ENCODE assay signal across 8 cellular contexts in genomic region chr17:5419959-5420653, GRCh38. TPM values are rescaled to one million over a fixed set of nuclear protein-coding genes. Genes with fewer than 3 reads are reported as not detected.
A peak's percentile ranks its signal among the peaks of the same experiment; 100 is the strongest.
DNase-seq lines count a peak whose midpoint lies in the region; ATAC-seq, FAIRE-seq and TF ChIP-seq lines count a peak whose summit lies in the region.

RPAIN (plus strand) TSS chr17:5420182; CDS start chr17:5420211, 29 bp downstream.

- H3K4me1 ChIP-seq in astrocyte (ENCODE audit: insufficient read depth, low read length) (peaks cover 29% of the 10 kb centered on the region), gastrocnemius medialis (peaks cover 28 to 30% of the 10 kb centered on the region in 2 donors)

- peak within 1 kb of the TSS; percentile 93 for H3K27ac ChIP-seq in astrocyte (ENCODE audit: low read depth, low read length)
- H3K27ac ChIP-seq in gastrocnemius medialis, result peak within 1 kb of the TSS; percentile 86 to 98 (median 94)

- H3K4me3 Mint-ChIP-seq in astrocyte (ENCODE audit: unreplicated experiment), result peak within 1 kb of the TSS; percentile 97

- DNase-seq in NCI-H1694 treated with DMSO at 0.1 percent for 48 hours (lab: John Stamatoyannopoulos, UW) (peak; percentile 96), T-helper 2 cell (peak in 4 of 5 experiments; percentile 71 to 95 (median 82)), astrocyte (ENCODE audit: low read depth) (no peak), iPS DF 19.7 (ENCODE audit: low read depth, low spot score) (peak; percentile 71), gastrocnemius medialis (peak; percentile 86 to 87), KBM-7 (no peak)

- H3K27me3 Mint-ChIP-seq in astrocyte (ENCODE audit: low read depth, unreplicated experiment), result no peaks in the 10 kb centered on the region

- H3K9ac ChIP-seq in astrocyte (ENCODE audit: low read length), result peak within 1 kb of the TSS; percentile 97

- FAIRE-seq in astrocyte (lab: Jason Lieb, UNC), result no peak

- H3K9me3 ChIP-seq in astrocyte (ENCODE audit: insufficient read depth, low read depth, low read length), result no peaks in the 10 kb centered on the region
- no peaks in the 10 kb centered on the region for H3K9me3 ChIP-seq in gastrocnemius medialis

- in situ Hi-C loops in gastrocnemius medialis (cut with MboI; ENCODE audit: low sequenced_read_pairs in 4 of 4), result no loop called here
- in situ Hi-C loops in KBM-7 (cut with MboI; ENCODE audit: low pct_unique_long_range_greater_than_20kb, low sequenced_read_pairs), result no loop called here

- H3K36me3 ChIP-seq in astrocyte (ENCODE audit: insufficient read depth, low read length), result peaks cover 20% of the 10 kb centered on the region
- H3K36me3 ChIP-seq in gastrocnemius medialis, result peaks cover 0 to 41% of the 10 kb centered on the region in 2 donors

- H3K4me3 ChIP-seq in astrocyte (ENCODE audit: insufficient read depth, low read depth, low read length), result peak within 1 kb of the TSS; percentile 95
- H3K4me3 ChIP-seq in gastrocnemius medialis, result peak within 1 kb of the TSS; percentile 76 to 99 (median 92)

- H3K4me1 Mint-ChIP-seq in astrocyte (ENCODE audit: low read depth, unreplicated experiment), result peaks cover 22% of the 10 kb centered on the region

- TF ChIP-seq CTCF in astrocyte (IDR thresholded peaks at IDR 0.05; ENCODE audit: insufficient read depth, low read depth, low read length) (no peak), gastrocnemius medialis (IDR thresholded peaks at IDR 0.05 in 4 of 5, conservative IDR thresholded peaks at IDR 0.05 in 1 of 5) (no peak)

- peaks cover 65% of the 10 kb centered on the region for H3K79me2 ChIP-seq in astrocyte (ENCODE audit: insufficient read depth, low read length)

- H3K4me2 ChIP-seq in astrocyte (ENCODE audit: low read length), result peak within 1 kb of the TSS; percentile 91

- peak within 1 kb of the TSS; percentile 95 for H2AFZ ChIP-seq in astrocyte (ENCODE audit: low read depth, low read length)

- intact Hi-C loops in gastrocnemius medialis (cut with DNase I; ENCODE audit: low total_unique reads), result loop anchor here (1.0 to 2.0 kb wide), 4 partner anchors 19 to 136 kb away; partner anchors contain the start of genes C1QBP, DERL2 and MIS12

- H3K9me3 Mint-ChIP-seq in astrocyte (ENCODE audit: unreplicated experiment), result no peaks in the 10 kb centered on the region

- H3K27me3 ChIP-seq in astrocyte (ENCODE audit: insufficient read depth, low read length) (no peaks in the 10 kb centered on the region), gastrocnemius medialis (no peaks in the 10 kb centered on the region)

- H3K27ac Mint-ChIP-seq in astrocyte (ENCODE audit: unreplicated experiment), result peak within 1 kb of the TSS; percentile 95

- ATAC-seq in GM18502 (IDR thresholded peaks at IDR 0.05; ENCODE audit: poor library complexity, unreplicated experiment) (peak; percentile 71), HG02840 (IDR thresholded peaks at IDR 0.05; ENCODE audit: low FRiP score, unreplicated experiment) (peak; percentile 58), gastrocnemius medialis (peak; percentile 85 to 86)

- peaks cover 3% of the 10 kb centered on the region for H3K36me3 Mint-ChIP-seq in astrocyte (ENCODE audit: low read depth, unreplicated experiment)

- TF ChIP-seq POLR2A in gastrocnemius medialis (IDR thresholded peaks at IDR 0.05), result peak in 1 of 2 donors; percentile 59

- H4K20me1 ChIP-seq in astrocyte (ENCODE audit: insufficient read depth, low read length), result peaks cover 26% of the 10 kb centered on the region

RNA-seq across cellular contexts. Expression of gene RPAIN, which starts in this region (rescaled TPM):
- total RNA-seq in astrocyte (35.7 and 46.5 TPM in 2 replicates), gastrocnemius medialis (10 to 100 TPM; 45.3 to 66.7 (median 53.7) TPM)

Comparison
In these comparisons a context has a peak if more than half of its experiments do, and no peak if none do; other contexts are left out.
1. DNase-seq: peak in NCI-H1694 treated with DMSO at 0.1 percent for 48 hours (single experiment), T-helper 2 cell (4 of 5), iPS DF 19.7 (single experiment) and gastrocnemius medialis (2 of 2); none in astrocyte (single experiment) and KBM-7 (single experiment).
2. Peak in every context shown above with its lines, with median percentiles within 50 percentile points of each other: ATAC-seq.